In genomic region chr5:94240616-94241287, GRCh38 we compare ENCODE assay signal across 2 cellular contexts.
A peak's percentile ranks its signal among the peaks of the same experiment; 100 is the strongest.
TF ChIP-seq lines count a peak whose summit lies in the region.

No MANE protein-coding gene starts in this region.

TF ChIP-seq in liver, 16 proteins besides CTCF, POLR2A, EP300 and RAD21 (continued from another document):
- TF ChIP-seq, protein P1, sequence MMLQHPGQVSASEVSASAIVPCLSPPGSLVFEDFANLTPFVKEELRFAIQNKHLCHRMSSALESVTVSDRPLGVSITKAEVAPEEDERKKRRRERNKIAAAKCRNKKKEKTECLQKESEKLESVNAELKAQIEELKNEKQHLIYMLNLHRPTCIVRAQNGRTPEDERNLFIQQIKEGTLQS (IDR thresholded peaks at IDR 0.05): no peak
- TF ChIP-seq FOXA1 (IDR thresholded peaks at IDR 0.05): peak; percentile 73
- TF ChIP-seq HNF4A (conservative IDR thresholded peaks at IDR 0.05): peak; percentile 97 to 98
- peak in 1 of 2 donors; percentile 17 for TF ChIP-seq EGR1 (IDR thresholded peaks at IDR 0.05; ENCODE audit: low read depth in 2 of 2)
- peak; percentile 68 for TF ChIP-seq FOXA2 (IDR thresholded peaks at IDR 0.05)
- TF ChIP-seq NR2F2 (IDR thresholded peaks at IDR 0.05): peak; percentile 60
- peak; percentile 69 to 87 for TF ChIP-seq JUND (IDR thresholded peaks at IDR 0.05)
- peak; percentile 79 for TF ChIP-seq REST (IDR thresholded peaks at IDR 0.05)
- no peak for TF ChIP-seq GABPA (IDR thresholded peaks at IDR 0.05 in 1 of 2, conservative IDR thresholded peaks at IDR 0.05 in 1 of 2)
- TF ChIP-seq YY1 (IDR thresholded peaks at IDR 0.05): peak; percentile 80
- TF ChIP-seq, protein P2, sequence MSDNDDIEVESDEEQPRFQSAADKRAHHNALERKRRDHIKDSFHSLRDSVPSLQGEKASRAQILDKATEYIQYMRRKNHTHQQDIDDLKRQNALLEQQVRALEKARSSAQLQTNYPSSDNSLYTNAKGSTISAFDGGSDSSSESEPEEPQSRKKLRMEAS (IDR thresholded peaks at IDR 0.05): peak; percentile 50

TF ChIP-seq in HepG2, 621 proteins besides CTCF, POLR2A, EP300 and RAD21 (continued from another document):
- TF ChIP-seq ZNF646 (CRISPR knock-in tag; IDR thresholded peaks at IDR 0.05) (no peak), ZNF580 (CRISPR knock-in tag; IDR thresholded peaks at IDR 0.05; ENCODE audit: borderline replicate concordance, low read depth) (no peak), SALL2 (CRISPR knock-in tag; IDR thresholded peaks at IDR 0.05) (no peak), ZBTB8A (CRISPR knock-in tag; IDR thresholded peaks at IDR 0.05; ENCODE audit: borderline replicate concordance, low read depth) (no peak), ZNF460 (CRISPR knock-in tag; IDR thresholded peaks at IDR 0.05; ENCODE audit: borderline replicate concordance) (no peak), IRF2 (CRISPR knock-in tag; IDR thresholded peaks at IDR 0.05) (no peak), ZNF652 (CRISPR knock-in tag; IDR thresholded peaks at IDR 0.05; ENCODE audit: borderline replicate concordance, low read depth) (no peak), ZHX2 (IDR thresholded peaks at IDR 0.05; ENCODE audit: low read depth) (no peak), ZHX2 (CRISPR knock-in tag; IDR thresholded peaks at IDR 0.05; ENCODE audit: borderline replicate concordance) (no peak)
- TF ChIP-seq, protein P3, sequence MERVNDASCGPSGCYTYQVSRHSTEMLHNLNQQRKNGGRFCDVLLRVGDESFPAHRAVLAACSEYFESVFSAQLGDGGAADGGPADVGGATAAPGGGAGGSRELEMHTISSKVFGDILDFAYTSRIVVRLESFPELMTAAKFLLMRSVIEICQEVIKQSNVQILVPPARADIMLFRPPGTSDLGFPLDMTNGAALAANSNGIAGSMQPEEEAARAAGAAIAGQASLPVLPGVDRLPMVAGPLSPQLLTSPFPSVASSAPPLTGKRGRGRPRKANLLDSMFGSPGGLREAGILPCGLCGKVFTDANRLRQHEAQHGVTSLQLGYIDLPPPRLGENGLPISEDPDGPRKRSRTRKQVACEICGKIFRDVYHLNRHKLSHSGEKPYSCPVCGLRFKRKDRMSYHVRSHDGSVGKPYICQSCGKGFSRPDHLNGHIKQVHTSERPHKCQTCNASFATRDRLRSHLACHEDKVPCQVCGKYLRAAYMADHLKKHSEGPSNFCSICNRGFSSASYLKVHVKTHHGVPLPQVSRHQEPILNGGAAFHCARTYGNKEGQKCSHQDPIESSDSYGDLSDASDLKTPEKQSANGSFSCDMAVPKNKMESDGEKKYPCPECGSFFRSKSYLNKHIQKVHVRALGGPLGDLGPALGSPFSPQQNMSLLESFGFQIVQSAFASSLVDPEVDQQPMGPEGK (CRISPR knock-in tag; IDR thresholded peaks at IDR 0.05): no peak
- TF ChIP-seq, protein P4, sequence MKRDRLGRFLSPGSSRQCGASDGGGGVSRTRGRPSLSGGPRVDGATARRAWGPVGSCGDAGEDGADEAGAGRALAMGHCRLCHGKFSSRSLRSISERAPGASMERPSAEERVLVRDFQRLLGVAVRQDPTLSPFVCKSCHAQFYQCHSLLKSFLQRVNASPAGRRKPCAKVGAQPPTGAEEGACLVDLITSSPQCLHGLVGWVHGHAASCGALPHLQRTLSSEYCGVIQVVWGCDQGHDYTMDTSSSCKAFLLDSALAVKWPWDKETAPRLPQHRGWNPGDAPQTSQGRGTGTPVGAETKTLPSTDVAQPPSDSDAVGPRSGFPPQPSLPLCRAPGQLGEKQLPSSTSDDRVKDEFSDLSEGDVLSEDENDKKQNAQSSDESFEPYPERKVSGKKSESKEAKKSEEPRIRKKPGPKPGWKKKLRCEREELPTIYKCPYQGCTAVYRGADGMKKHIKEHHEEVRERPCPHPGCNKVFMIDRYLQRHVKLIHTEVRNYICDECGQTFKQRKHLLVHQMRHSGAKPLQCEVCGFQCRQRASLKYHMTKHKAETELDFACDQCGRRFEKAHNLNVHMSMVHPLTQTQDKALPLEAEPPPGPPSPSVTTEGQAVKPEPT (CRISPR knock-in tag; IDR thresholded peaks at IDR 0.05; ENCODE audit: low read depth): no peak
